In the genomic region with DNA sequence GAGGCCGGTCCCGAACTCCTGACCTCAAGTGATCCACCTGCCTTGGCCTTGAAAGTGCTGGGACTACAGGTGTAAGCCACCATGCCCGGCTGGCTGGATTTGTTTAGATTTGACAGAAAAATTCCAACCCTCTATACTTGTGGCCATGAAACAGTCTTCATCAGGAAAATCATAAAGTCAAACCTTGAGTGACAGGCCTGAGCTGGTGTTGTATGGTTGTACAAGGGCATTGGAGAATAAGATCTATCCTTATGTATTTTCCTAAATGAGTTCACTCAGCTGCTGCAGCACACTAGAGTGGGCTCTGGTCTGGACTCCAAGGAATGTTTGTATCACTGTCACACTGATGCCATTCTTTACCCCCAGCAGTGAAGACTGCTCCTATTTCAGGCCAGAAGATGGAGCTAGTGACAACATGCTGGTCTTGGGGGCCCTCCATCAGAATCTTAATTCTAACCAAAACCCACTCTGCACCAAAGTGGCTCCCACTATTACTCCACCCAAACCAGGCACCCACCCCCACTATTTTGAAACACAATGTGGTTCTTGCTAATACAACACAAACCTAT, we compare ENCODE assay signal across 2 cellular contexts.
TF ChIP-seq lines count a peak whose summit lies in the region.

No MANE protein-coding gene starts in this region.

TF ChIP-seq in IMR-90, 13 proteins besides CTCF, POLR2A, EP300 and RAD21:
- TF ChIP-seq NFE2L2 (IDR thresholded peaks at IDR 0.05; ENCODE audit: low read depth, low read length) (no peak), SMC3 (IDR thresholded peaks at IDR 0.05; ENCODE audit: low read depth, low read length) (0 out of 2 replicates have a peak, but pooled peaks have one; percentile 10)
TF ChIP-seq in IMR-90: peak in this region for 1.

TF ChIP-seq in GM12878, 131 proteins besides CTCF, POLR2A, EP300 and RAD21:
- TF ChIP-seq NFIC (IDR thresholded peaks at IDR 0.05; ENCODE audit: low read depth, low read length), result no peak
- TF ChIP-seq JUNB (IDR thresholded peaks at IDR 0.05), result no peak
- TF ChIP-seq NFYA (IDR thresholded peaks at IDR 0.05; ENCODE audit: borderline replicate concordance, low read depth, low read length), result no peak
- TF ChIP-seq, protein P1, sequence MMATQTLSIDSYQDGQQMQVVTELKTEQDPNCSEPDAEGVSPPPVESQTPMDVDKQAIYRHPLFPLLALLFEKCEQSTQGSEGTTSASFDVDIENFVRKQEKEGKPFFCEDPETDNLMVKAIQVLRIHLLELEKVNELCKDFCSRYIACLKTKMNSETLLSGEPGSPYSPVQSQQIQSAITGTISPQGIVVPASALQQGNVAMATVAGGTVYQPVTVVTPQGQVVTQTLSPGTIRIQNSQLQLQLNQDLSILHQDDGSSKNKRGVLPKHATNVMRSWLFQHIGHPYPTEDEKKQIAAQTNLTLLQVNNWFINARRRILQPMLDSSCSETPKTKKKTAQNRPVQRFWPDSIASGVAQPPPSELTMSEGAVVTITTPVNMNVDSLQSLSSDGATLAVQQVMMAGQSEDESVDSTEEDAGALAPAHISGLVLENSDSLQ (IDR thresholded peaks at IDR 0.05), result peak; percentile 43; the same call in 1 of the 2 replicates
- TF ChIP-seq SMAD5 (IDR thresholded peaks at IDR 0.05; ENCODE audit: low read depth), result no peak
- TF ChIP-seq, protein P2, sequence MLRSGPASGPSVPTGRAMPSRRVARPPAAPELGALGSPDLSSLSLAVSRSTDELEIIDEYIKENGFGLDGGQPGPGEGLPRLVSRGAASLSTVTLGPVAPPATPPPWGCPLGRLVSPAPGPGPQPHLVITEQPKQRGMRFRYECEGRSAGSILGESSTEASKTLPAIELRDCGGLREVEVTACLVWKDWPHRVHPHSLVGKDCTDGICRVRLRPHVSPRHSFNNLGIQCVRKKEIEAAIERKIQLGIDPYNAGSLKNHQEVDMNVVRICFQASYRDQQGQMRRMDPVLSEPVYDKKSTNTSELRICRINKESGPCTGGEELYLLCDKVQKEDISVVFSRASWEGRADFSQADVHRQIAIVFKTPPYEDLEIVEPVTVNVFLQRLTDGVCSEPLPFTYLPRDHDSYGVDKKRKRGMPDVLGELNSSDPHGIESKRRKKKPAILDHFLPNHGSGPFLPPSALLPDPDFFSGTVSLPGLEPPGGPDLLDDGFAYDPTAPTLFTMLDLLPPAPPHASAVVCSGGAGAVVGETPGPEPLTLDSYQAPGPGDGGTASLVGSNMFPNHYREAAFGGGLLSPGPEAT (IDR thresholded peaks at IDR 0.05; ENCODE audit: low read depth), result no peak
- TF ChIP-seq YBX1 (IDR thresholded peaks at IDR 0.05), result no peak
- TF ChIP-seq YY1 (IDR thresholded peaks at IDR 0.05; ENCODE audit: low read depth, low read length), result 0 out of 2 replicates have a peak, but pooled peaks have one; percentile 9
- peak; percentile 39; the same call in 1 of the 2 replicates for TF ChIP-seq SMC3 (IDR thresholded peaks at IDR 0.05; ENCODE audit: borderline replicate concordance, low read length)
